ENCODE assay signal across 1 cellular context in genomic region chr6:145890422-145890821, GRCh38.
TF ChIP-seq lines count a peak whose summit lies in the region.

No MANE protein-coding gene starts in this region.

TF ChIP-seq in HepG2, 621 proteins besides CTCF, POLR2A, EP300 and RAD21 (continued from another document):
- 0 out of 2 replicates have a peak, but pooled peaks have one; percentile 75 for TF ChIP-seq FOXO4 (CRISPR knock-in tag; conservative IDR thresholded peaks at IDR 0.05)
